Comparison of ENCODE assay signal across 17 cellular contexts in the genomic region with DNA sequence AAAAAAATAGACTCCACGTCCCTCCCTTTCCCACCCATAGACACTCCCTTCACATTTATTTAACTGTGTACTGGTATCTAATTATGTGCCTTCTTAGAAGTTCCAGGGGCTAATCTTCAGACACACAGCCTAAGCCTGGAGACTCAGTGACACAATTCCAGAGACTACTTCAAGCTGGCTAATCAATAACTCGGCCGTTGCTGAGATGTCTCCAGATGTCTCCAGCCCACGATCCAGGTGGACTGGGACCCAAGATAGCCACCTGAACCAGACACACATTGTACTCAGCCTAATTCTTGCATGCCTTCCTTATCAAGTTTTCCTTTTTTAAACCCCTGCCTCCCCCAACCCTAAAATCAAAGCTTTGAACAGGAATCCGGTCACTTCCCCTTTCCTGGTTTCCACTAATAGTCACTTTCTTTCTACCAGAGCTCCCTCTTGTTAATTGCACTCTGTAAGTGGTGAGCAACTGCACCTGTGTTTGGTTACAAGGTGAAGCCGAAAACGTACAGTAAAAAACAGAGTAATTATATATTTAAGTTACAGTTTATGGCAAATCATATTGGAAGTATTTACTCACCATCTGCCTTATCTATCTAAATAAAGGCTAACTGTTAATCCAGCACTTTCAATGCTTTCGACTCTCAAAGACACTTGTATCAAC. TPM values are rescaled to one million over a fixed set of nuclear protein-coding genes. Genes with fewer than 3 reads are reported as not detected.
"Had no signal": no experiment of that assay in that cellular context is flagged by ENCODE, and none has a peak within 500 bp of the region (broad histone marks: within the 10 kb centered on the region; RNA-seq: fewer than 3 reads in every experiment).

No MANE protein-coding gene starts in this region.

- H3K27me3 ChIP-seq: brain microvascular endothelial cell, pancreas, tibial artery, uterus had no signal

- H3K9me3 ChIP-seq: pancreas, tibial artery, uterus had no signal

- ATAC-seq: naive thymus-derived CD8-positive, alpha-beta T cell; sciatic nerve had no signal

- H3K4me3 ChIP-seq: pancreas, tibial artery, uterus had no signal

- H3K4me1 ChIP-seq: pancreas, tibial artery, uterus had no signal

- DNase-seq: activated CD4-positive, alpha-beta T cell treated with anti-CD3 and anti-CD28 coated beads, Interleukin-2, amount 10 ng/mL, durations not matched to agents 7 days and 5 days; activated CD8-positive, alpha-beta memory T cell treated with anti-CD3 and anti-CD28 coated beads for 24 hours; activated gamma-delta T cell treated with Interleukin-2 at 50 U/mL for 16 hours; activated naive CD8-positive, alpha-beta T cell treated with anti-CD3 and anti-CD28 coated beads, Interleukin-2, amount 10 ng/mL, durations not matched to agents 7 days and 5 days; brain microvascular endothelial cell; effector memory CD4-positive, alpha-beta T cell; foreskin melanocyte; head of caudate nucleus; naive thymus-derived CD8-positive, alpha-beta T cell; pancreas; stimulated activated CD4-positive, alpha-beta T cell treated with anti-CD3 and anti-CD28 coated beads, Interleukin-12 subunit alpha, Interleukin-12 subunit beta, amount 100 ng/mL, for 4 hours; stimulated activated CD4-positive, alpha-beta T cell treated with anti-CD3 and anti-CD28 coated beads, Interleukin-2, amount 100 ng/mL, for 24 hours; tibial artery; uterus had no signal

- H3K36me3 ChIP-seq: brain microvascular endothelial cell, pancreas, tibial artery, uterus had no signal

- H3K27ac ChIP-seq: brain microvascular endothelial cell, pancreas, tibial artery, uterus had no signal

RNA-seq across cellular contexts. Expression of a gene that starts 39.8 kb away (rescaled TPM):
- total RNA-seq: fibroblast of lung, lung microvascular endothelial cell had no signal
